Comparison of ENCODE assay signal across 1 cellular context in the genomic region with DNA sequence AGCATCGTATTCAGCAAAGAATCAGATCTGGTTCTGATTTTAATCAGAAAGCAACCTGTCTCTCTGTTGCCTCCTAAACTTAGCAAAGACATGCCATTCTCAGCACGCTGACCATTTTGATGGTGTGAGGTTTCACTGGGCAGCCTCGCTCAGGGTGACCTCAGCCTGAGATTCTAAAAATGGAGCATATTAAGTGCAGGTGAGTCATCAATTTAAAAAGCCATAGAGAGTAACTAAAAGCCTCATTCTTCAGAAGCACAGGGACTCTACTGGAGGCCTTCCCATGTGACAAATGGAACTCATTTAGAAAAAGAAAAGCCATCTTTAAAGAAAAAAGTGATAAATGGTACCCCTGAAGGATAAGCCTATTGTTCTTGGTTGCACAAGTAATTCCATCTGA.
A peak's percentile ranks its signal among the peaks of the same experiment; 100 is the strongest.
TF ChIP-seq lines count a peak whose summit lies in the region.

No MANE protein-coding gene starts in this region.

TF ChIP-seq in SK-N-SH, 30 proteins besides CTCF, POLR2A, EP300 and RAD21 (continued from another document):
- TF ChIP-seq, protein P1, sequence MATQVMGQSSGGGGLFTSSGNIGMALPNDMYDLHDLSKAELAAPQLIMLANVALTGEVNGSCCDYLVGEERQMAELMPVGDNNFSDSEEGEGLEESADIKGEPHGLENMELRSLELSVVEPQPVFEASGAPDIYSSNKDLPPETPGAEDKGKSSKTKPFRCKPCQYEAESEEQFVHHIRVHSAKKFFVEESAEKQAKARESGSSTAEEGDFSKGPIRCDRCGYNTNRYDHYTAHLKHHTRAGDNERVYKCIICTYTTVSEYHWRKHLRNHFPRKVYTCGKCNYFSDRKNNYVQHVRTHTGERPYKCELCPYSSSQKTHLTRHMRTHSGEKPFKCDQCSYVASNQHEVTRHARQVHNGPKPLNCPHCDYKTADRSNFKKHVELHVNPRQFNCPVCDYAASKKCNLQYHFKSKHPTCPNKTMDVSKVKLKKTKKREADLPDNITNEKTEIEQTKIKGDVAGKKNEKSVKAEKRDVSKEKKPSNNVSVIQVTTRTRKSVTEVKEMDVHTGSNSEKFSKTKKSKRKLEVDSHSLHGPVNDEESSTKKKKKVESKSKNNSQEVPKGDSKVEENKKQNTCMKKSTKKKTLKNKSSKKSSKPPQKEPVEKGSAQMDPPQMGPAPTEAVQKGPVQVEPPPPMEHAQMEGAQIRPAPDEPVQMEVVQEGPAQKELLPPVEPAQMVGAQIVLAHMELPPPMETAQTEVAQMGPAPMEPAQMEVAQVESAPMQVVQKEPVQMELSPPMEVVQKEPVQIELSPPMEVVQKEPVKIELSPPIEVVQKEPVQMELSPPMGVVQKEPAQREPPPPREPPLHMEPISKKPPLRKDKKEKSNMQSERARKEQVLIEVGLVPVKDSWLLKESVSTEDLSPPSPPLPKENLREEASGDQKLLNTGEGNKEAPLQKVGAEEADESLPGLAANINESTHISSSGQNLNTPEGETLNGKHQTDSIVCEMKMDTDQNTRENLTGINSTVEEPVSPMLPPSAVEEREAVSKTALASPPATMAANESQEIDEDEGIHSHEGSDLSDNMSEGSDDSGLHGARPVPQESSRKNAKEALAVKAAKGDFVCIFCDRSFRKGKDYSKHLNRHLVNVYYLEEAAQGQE (IDR thresholded peaks at IDR 0.05; ENCODE audit: low read depth, low read length) = 0 out of 2 replicates have a peak, but pooled peaks have one; percentile 40
- TF ChIP-seq POLR2AphosphoS5 (IDR thresholded peaks at IDR 0.05; ENCODE audit: low read depth, low read length) (peak; percentile 66; the same call in 1 of the 2 replicates), EZH2phosphoT487 (IDR thresholded peaks at IDR 0.05; ENCODE audit: borderline replicate concordance, low read depth) (no peak), TEAD4 (IDR thresholded peaks at IDR 0.05; ENCODE audit: borderline replicate concordance, insufficient read depth) (peak; percentile 92), RXRA (IDR thresholded peaks at IDR 0.05; ENCODE audit: borderline replicate concordance, low read depth) (peak; percentile 78), ELF1 (IDR thresholded peaks at IDR 0.05) (no peak), MEF2A (IDR thresholded peaks at IDR 0.05; ENCODE audit: borderline replicate concordance, low read depth) (peak; percentile 99), FOXM1 (IDR thresholded peaks at IDR 0.05; ENCODE audit: low read depth) (peak; percentile 82; the same call in 1 of the 2 replicates), JUND (IDR thresholded peaks at IDR 0.05) (peak; percentile 93), RFX5 (IDR thresholded peaks at IDR 0.05; ENCODE audit: low read length) (no peak), CHD2 (IDR thresholded peaks at IDR 0.05; ENCODE audit: low read length, partially characterized antibody) (no peak)
- TF ChIP-seq, protein P2, sequence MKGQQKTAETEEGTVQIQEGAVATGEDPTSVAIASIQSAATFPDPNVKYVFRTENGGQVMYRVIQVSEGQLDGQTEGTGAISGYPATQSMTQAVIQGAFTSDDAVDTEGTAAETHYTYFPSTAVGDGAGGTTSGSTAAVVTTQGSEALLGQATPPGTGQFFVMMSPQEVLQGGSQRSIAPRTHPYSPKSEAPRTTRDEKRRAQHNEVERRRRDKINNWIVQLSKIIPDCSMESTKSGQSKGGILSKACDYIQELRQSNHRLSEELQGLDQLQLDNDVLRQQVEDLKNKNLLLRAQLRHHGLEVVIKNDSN (IDR thresholded peaks at IDR 0.05; ENCODE audit: borderline replicate concordance, low read depth) = peak; percentile 52; the same call in 1 of the 2 replicates
- TF ChIP-seq, protein P3, sequence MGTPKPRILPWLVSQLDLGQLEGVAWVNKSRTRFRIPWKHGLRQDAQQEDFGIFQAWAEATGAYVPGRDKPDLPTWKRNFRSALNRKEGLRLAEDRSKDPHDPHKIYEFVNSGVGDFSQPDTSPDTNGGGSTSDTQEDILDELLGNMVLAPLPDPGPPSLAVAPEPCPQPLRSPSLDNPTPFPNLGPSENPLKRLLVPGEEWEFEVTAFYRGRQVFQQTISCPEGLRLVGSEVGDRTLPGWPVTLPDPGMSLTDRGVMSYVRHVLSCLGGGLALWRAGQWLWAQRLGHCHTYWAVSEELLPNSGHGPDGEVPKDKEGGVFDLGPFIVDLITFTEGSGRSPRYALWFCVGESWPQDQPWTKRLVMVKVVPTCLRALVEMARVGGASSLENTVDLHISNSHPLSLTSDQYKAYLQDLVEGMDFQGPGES (IDR thresholded peaks at IDR 0.05; ENCODE audit: low read depth, low read length) = no peak
- TF ChIP-seq, protein P4, sequence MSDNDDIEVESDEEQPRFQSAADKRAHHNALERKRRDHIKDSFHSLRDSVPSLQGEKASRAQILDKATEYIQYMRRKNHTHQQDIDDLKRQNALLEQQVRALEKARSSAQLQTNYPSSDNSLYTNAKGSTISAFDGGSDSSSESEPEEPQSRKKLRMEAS (IDR thresholded peaks at IDR 0.05; ENCODE audit: low read depth) = peak; percentile 78
- TF ChIP-seq, protein P5, sequence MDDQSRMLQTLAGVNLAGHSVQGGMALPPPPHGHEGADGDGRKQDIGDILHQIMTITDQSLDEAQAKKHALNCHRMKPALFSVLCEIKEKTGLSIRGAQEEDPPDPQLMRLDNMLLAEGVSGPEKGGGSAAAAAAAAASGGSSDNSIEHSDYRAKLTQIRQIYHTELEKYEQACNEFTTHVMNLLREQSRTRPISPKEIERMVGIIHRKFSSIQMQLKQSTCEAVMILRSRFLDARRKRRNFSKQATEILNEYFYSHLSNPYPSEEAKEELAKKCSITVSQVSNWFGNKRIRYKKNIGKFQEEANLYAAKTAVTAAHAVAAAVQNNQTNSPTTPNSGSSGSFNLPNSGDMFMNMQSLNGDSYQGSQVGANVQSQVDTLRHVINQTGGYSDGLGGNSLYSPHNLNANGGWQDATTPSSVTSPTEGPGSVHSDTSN (IDR thresholded peaks at IDR 0.05) = peak; percentile 84
TF ChIP-seq in SK-N-SH: peak in this region for 16.
